In the genomic region with DNA sequence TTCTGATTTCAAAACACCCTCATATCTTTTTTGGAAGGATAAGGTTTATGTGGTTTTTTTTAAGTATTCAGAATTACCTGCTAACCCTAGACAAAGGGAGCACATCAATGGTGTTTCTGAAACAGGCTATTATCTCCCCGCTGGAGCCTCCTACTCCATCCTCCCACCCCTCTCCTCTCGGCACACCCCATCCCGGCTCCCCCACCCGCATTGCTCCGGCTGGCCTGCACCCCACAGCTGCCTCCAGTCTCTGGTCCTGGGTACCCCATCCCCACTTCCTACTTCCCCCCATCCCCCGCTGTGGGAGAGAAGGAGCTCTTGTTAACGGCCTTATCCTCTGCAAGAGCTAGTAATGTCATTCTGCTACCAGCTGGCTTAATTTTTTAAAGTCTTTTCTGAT, we compare ENCODE assay signal across 28 cellular contexts.
"Had no signal": no experiment of that assay in that cellular context is flagged by ENCODE, and none has a peak within 500 bp of the region (broad histone marks: within the 10 kb centered on the region; RNA-seq: fewer than 3 reads in every experiment).

No MANE protein-coding gene starts in this region.

- H3K36me3 Mint-ChIP-seq: activated CD8-positive, alpha-beta memory T cell treated with anti-CD3 and anti-CD28 coated beads, Interleukin-2, amount 10 ng/mL, durations not matched to agents 7 days and 5 days; activated naive CD8-positive, alpha-beta T cell treated with anti-CD3 and anti-CD28 coated beads, Interleukin-2, amount 10 ng/mL, durations not matched to agents 7 days and 5 days; immature natural killer cell had no signal

- H3K4me3 Mint-ChIP-seq: activated CD4-positive, alpha-beta T cell treated with anti-CD3 and anti-CD28 coated beads for 36 hours; activated CD8-positive, alpha-beta memory T cell treated with anti-CD3 and anti-CD28 coated beads, Interleukin-2, amount 10 ng/mL, durations not matched to agents 7 days and 5 days; activated CD8-positive, alpha-beta T cell treated with anti-CD3 and anti-CD28 coated beads, Interleukin-2, amount 10 ng/mL, durations not matched to agents 7 days and 5 days; activated naive CD4-positive, alpha-beta T cell treated with anti-CD3 and anti-CD28 coated beads for 36 hours; activated naive CD8-positive, alpha-beta T cell treated with anti-CD3 and anti-CD28 coated beads, Interleukin-2, amount 10 ng/mL, durations not matched to agents 7 days and 5 days; effector memory CD8-positive, alpha-beta T cell; immature natural killer cell; nephron; stimulated activated effector memory CD8-positive, alpha-beta T cell treated with anti-CD3 and anti-CD28 coated beads, Interleukin-12 subunit alpha, Interleukin-12 subunit beta, amount 100 ng/mL, for 72 hours had no signal

- DNase-seq: activated CD4-positive, alpha-beta T cell treated with anti-CD3 and anti-CD28 coated beads for 36 hours; activated CD4-positive, CD25-positive, alpha-beta regulatory T cell; activated CD8-positive, alpha-beta memory T cell treated with anti-CD3 and anti-CD28 coated beads, Interleukin-2, amount 10 ng/mL, durations not matched to agents 7 days and 5 days; activated CD8-positive, alpha-beta T cell treated with anti-CD3 and anti-CD28 coated beads, Interleukin-2, amount 10 ng/mL, durations not matched to agents 7 days and 5 days; activated naive CD4-positive, alpha-beta T cell treated with anti-CD3 and anti-CD28 coated beads for 36 hours; activated naive CD8-positive, alpha-beta T cell treated with anti-CD3 and anti-CD28 coated beads, Interleukin-2, amount 10 ng/mL, durations not matched to agents 7 days and 5 days; activated T-cell treated with anti-CD3 and anti-CD28 coated beads, Interleukin-2, amount 50 U/mL, for 48 hours; brain microvascular endothelial cell; cortex of kidney; effector memory CD8-positive, alpha-beta T cell; immature natural killer cell; kidney; lower lobe of right lung; ovary; retina; stimulated activated CD4-positive, alpha-beta T cell treated with anti-CD3 and anti-CD28 coated beads, Interleukin-4, amount 100 ng/mL, for 24 hours; stomach; SW 1271; thyroid gland; upper lobe of left lung had no signal

- H3K4me1 Mint-ChIP-seq: activated CD4-positive, alpha-beta T cell treated with anti-CD3 and anti-CD28 coated beads for 36 hours; activated CD8-positive, alpha-beta memory T cell treated with anti-CD3 and anti-CD28 coated beads, Interleukin-2, amount 10 ng/mL, durations not matched to agents 7 days and 5 days; immature natural killer cell; stimulated activated effector memory CD8-positive, alpha-beta T cell treated with anti-CD3 and anti-CD28 coated beads, Interleukin-12 subunit alpha, Interleukin-12 subunit beta, amount 100 ng/mL, for 72 hours had no signal

- ATAC-seq: activated CD4-positive, alpha-beta T cell treated with anti-CD3 and anti-CD28 coated beads for 36 hours; activated CD8-positive, alpha-beta memory T cell treated with anti-CD3 and anti-CD28 coated beads, Interleukin-2, amount 10 ng/mL, durations not matched to agents 7 days and 5 days; activated CD8-positive, alpha-beta T cell treated with anti-CD3 and anti-CD28 coated beads, Interleukin-2, amount 10 ng/mL, durations not matched to agents 7 days and 5 days; effector memory CD8-positive, alpha-beta T cell; gastroesophageal sphincter; heart left ventricle; left lobe of liver; lower lobe of right lung; sciatic nerve; stimulated activated effector memory CD8-positive, alpha-beta T cell treated with anti-CD3 and anti-CD28 coated beads, Interleukin-12 subunit alpha, Interleukin-12 subunit beta, amount 100 ng/mL, for 72 hours had no signal

- H3K27ac Mint-ChIP-seq: activated CD4-positive, alpha-beta T cell treated with anti-CD3 and anti-CD28 coated beads for 36 hours; activated CD8-positive, alpha-beta memory T cell treated with anti-CD3 and anti-CD28 coated beads, Interleukin-2, amount 10 ng/mL, durations not matched to agents 7 days and 5 days; activated CD8-positive, alpha-beta T cell treated with anti-CD3 and anti-CD28 coated beads, Interleukin-2, amount 10 ng/mL, durations not matched to agents 7 days and 5 days; activated naive CD4-positive, alpha-beta T cell treated with anti-CD3 and anti-CD28 coated beads for 36 hours; activated naive CD8-positive, alpha-beta T cell treated with anti-CD3 and anti-CD28 coated beads, Interleukin-2, amount 10 ng/mL, durations not matched to agents 7 days and 5 days; activated T-helper 2 cell treated with anti-CD3 and anti-CD28 coated beads, Interferon-gamma antibody, Interleukin-2, Interleukin-4, amounts not matched to agents 10 μg/mL and 5 μg/mL and 100 μg/mL, durations not matched to agents 14 hours and 24 hours and 36 hours; immature natural killer cell; progenitor cell of endocrine pancreas; stimulated activated effector memory CD8-positive, alpha-beta T cell treated with anti-CD3 and anti-CD28 coated beads, Interleukin-12 subunit alpha, Interleukin-12 subunit beta, amount 100 ng/mL, for 72 hours had no signal

- H3K9me3 Mint-ChIP-seq: activated naive CD4-positive, alpha-beta T cell treated with anti-CD3 and anti-CD28 coated beads for 36 hours; activated naive CD8-positive, alpha-beta T cell treated with anti-CD3 and anti-CD28 coated beads, Interleukin-2, amount 10 ng/mL, durations not matched to agents 7 days and 5 days; activated T-helper 2 cell treated with anti-CD3 and anti-CD28 coated beads, Interferon-gamma antibody, Interleukin-2, Interleukin-4, amounts not matched to agents 10 μg/mL and 5 μg/mL and 100 μg/mL, durations not matched to agents 14 hours and 24 hours and 36 hours; effector memory CD8-positive, alpha-beta T cell; immature natural killer cell; nephron; stimulated activated effector memory CD8-positive, alpha-beta T cell treated with anti-CD3 and anti-CD28 coated beads, Interleukin-12 subunit alpha, Interleukin-12 subunit beta, amount 100 ng/mL, for 72 hours had no signal

- H3K27me3 Mint-ChIP-seq: activated CD4-positive, alpha-beta T cell treated with anti-CD3 and anti-CD28 coated beads for 36 hours; activated CD8-positive, alpha-beta memory T cell treated with anti-CD3 and anti-CD28 coated beads, Interleukin-2, amount 10 ng/mL, durations not matched to agents 7 days and 5 days; activated naive CD8-positive, alpha-beta T cell treated with anti-CD3 and anti-CD28 coated beads, Interleukin-2, amount 10 ng/mL, durations not matched to agents 7 days and 5 days; effector memory CD8-positive, alpha-beta T cell; progenitor cell of endocrine pancreas had no signal
